28 cellular contexts compared by ENCODE assay signal in the genomic region with DNA sequence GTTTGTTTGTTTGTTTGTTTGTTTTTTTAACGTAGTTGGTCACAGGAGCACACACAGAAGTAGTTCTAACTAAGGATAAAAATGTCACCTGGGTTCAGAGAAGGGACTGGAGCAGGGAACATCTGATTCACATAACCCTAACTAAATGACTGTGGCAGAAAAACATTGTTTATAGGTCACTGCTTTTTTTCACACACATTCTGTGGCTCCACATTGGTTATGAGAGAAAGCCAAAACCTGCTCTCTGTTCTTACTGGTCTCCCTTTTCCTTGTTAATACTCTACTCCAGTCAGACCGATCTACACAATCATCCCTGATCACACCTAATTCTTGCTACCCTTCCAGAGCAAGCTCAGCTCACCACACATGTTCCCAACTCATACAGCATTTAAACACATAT.
"Had no signal": no experiment of that assay in that cellular context is flagged by ENCODE, and none has a peak within 500 bp of the region (broad histone marks: within the 10 kb centered on the region; RNA-seq: fewer than 3 reads in every experiment).

No MANE protein-coding gene starts in this region.

- H3K27ac Mint-ChIP-seq: dendritic cell treated with granulocyte-macrophage colony-stimulating factor and Interleukin-4, amounts not matched to agents 40 ng/mL and 50 ng/mL, for 4 days; endodermal cell; mesothelial cell of epicardium had no signal

- H3K27me3 Mint-ChIP-seq: effector memory CD8-positive, alpha-beta T cell had no signal

- H3K4me1 Mint-ChIP-seq: naive B cell had no signal

- DNase-seq: colonic mucosa; cortex of kidney; effector CD8-positive, alpha-beta T cell; effector memory CD8-positive, alpha-beta T cell; endodermal cell; erythroblast; esophagus squamous epithelium; foreskin fibroblast; foreskin melanocyte; gastrocnemius medialis; glutamatergic neuron; head of caudate nucleus; heart right ventricle; hippocampal formation; left cardiac atrium; left lung; left ventricle myocardium superior; lower lobe of right lung; mesenchymal stem cell; mucosa of descending colon; naive B cell had no signal

- FAIRE-seq: endometrium, islet of Langerhans, keratinocyte had no signal

- H3K9me3 ChIP-seq: colonic mucosa, esophagus squamous epithelium, gastrocnemius medialis, heart right ventricle, left lung, lower lobe of right lung, mucosa of descending colon had no signal

- H3K9me3 Mint-ChIP-seq: dendritic cell treated with granulocyte-macrophage colony-stimulating factor and Interleukin-4, amounts not matched to agents 40 ng/mL and 50 ng/mL, for 4 days; effector memory CD8-positive, alpha-beta T cell; endodermal cell; mesothelial cell of epicardium; naive B cell had no signal

- H3K27ac ChIP-seq: colonic mucosa, epithelial cell of prostate, esophagus squamous epithelium, gastrocnemius medialis, heart right ventricle, left lung, lower lobe of right lung had no signal

- H3K36me3 ChIP-seq: colonic mucosa, esophagus squamous epithelium, gastrocnemius medialis, heart right ventricle, left lung, lower lobe of right lung had no signal

- H3K36me3 Mint-ChIP-seq: mesothelial cell of epicardium, naive B cell had no signal

- H3K4me3 ChIP-seq: colonic mucosa, esophagus squamous epithelium, gastrocnemius medialis, heart right ventricle, left lung, lower lobe of right lung, mucosa of descending colon had no signal

- ATAC-seq: effector memory CD8-positive, alpha-beta T cell; esophagus mucosa; gastrocnemius medialis; heart right ventricle; left cardiac atrium; left lung; left ventricle myocardium superior; lower lobe of right lung; mucosa of descending colon had no signal

- H3K4me3 Mint-ChIP-seq: dendritic cell treated with granulocyte-macrophage colony-stimulating factor and Interleukin-4, amounts not matched to agents 40 ng/mL and 50 ng/mL, for 4 days; effector memory CD8-positive, alpha-beta T cell; endodermal cell; mesothelial cell of epicardium; naive B cell had no signal

- H3K4me1 ChIP-seq: colonic mucosa, left lung had no signal
